8 cellular contexts compared by ENCODE assay signal in the genomic region with DNA sequence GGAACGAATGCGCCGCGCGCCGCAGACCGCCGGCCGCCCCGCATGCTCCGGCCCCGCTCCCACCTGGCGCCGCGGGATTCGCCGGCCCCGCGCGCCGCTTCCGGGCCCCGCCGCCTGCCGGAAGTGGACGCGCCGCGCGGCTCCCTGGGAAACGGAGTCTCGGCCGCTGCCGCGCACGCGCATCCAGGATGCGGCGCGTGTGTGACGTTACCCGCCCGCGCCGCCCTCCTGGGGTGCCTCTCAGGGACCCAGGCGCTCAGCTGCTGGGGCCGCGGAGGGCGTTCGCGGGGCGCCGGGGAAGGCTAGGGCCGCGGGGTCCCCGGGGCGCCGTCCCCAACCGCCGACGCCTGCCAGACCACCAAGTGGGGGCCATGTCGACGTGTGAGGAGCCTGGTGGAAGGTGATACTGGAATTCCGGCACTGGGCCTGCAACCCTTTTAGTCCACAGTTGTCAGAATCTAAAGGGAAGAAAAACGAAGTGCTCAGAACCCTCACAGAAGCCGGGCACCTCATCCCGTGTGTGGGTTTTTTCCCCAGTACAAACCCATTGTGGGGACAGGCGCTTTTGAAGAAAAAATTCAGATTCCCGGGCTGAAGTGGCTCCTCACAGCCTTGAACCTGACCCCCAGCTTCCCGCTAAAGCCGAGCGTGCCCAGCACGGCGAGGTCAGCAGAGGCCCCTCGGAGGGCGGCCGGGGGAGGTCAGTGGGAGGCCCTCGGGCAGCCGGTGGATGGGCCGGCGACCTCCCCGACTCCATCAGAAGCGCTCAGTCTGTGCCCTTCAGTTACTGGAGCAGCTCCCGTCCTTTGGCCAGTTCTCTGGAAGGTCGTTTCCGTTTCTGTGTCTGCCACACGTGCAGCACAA. TPM values are rescaled to one million over a fixed set of nuclear protein-coding genes. Genes with fewer than 3 reads are reported as not detected.
DNase-seq lines count a peak whose midpoint lies in the region; ATAC-seq, FAIRE-seq and TF ChIP-seq lines count a peak whose summit lies in the region.

A gene with protein sequence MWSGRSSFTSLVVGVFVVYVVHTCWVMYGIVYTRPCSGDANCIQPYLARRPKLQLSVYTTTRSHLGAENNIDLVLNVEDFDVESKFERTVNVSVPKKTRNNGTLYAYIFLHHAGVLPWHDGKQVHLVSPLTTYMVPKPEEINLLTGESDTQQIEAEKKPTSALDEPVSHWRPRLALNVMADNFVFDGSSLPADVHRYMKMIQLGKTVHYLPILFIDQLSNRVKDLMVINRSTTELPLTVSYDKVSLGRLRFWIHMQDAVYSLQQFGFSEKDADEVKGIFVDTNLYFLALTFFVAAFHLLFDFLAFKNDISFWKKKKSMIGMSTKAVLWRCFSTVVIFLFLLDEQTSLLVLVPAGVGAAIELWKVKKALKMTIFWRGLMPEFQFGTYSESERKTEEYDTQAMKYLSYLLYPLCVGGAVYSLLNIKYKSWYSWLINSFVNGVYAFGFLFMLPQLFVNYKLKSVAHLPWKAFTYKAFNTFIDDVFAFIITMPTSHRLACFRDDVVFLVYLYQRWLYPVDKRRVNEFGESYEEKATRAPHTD (minus strand): TSS at position 125 of the 864 bp plus-strand sequence. CDS start 258 bp downstream, outside the sequence.

- H3K4me1 ChIP-seq in upper lobe of left lung: peaks cover 23 to 38% (median 31%) of the 10 kb centered on the region in 4 donors

- intact Hi-C loops in T-helper 1 cell treated with Interleukin-12 subunit alpha and Interleukin-12 subunit beta and Interleukin-4 antibody, amounts not matched to agents 30 ng/mL and 1 ng/mL, for 36 hours (cut with micrococcal nuclease): loop anchor here (1.0 to 10.0 kb wide), 11 partner anchors 29 to 870 kb away; a partner anchor contains a TSS
- intact Hi-C loops in left cardiac atrium (cut with DNase I): no loop called here

- peak; percentile 54; the same call in 1 of the 2 replicates for TF ChIP-seq POLR2A in GM12891 (IDR thresholded peaks at IDR 0.05; ENCODE audit: low read depth, low read length)
- TF ChIP-seq POLR2A in upper lobe of left lung (IDR thresholded peaks at IDR 0.05): peak in 3 of 4 donors; percentile 69 to 90 (median 78)

- 1 to 3% methylated on average over 20 to 24 of the region's 87 CpGs for WGBS in upper lobe of left lung, 2 donors

- peak within 1 kb of the TSS; percentile 83 to 94 (median 86) for H3K27ac ChIP-seq in upper lobe of left lung

- H3K27me3 ChIP-seq in upper lobe of left lung: no peaks in the 10 kb centered on the region

- peak; percentile 100 for DNase-seq in GM12891 (ENCODE audit: insufficient read length, low spot score)
- DNase-seq in NCI-H1417 (lab: John Stamatoyannopoulos, UW): peak; percentile 90 to 94 (median 94)
- peak; percentile 75 for DNase-seq in amniotic epithelial cell (ENCODE audit: low read depth)
- DNase-seq in left cardiac atrium: peak; percentile 92
- DNase-seq in progenitor cell of endocrine pancreas (ENCODE audit: low spot score, unreplicated experiment): peak; percentile 74
- DNase-seq in upper lobe of left lung: peak; percentile 83 to 98

- H3K27me3 Mint-ChIP-seq in progenitor cell of endocrine pancreas: peaks cover under 1% of the 10 kb centered on the region

- peak; percentile 87 for ATAC-seq in HG02759 (IDR thresholded peaks at IDR 0.05; ENCODE audit: unreplicated experiment)
- ATAC-seq in left cardiac atrium: peak; percentile 98 to 99
- peak; percentile 68 to 97 for ATAC-seq in upper lobe of left lung (ENCODE audit: low FRiP score in 2 of 2)

- no peaks in the 10 kb centered on the region for H3K9me3 ChIP-seq in upper lobe of left lung

- no peaks in the 10 kb centered on the region for H3K9me3 Mint-ChIP-seq in progenitor cell of endocrine pancreas (ENCODE audit: low read depth)

- peak within 1 kb of the TSS; percentile 78 for H3K4me3 Mint-ChIP-seq in progenitor cell of endocrine pancreas (ENCODE audit: low read depth)

- TF ChIP-seq CTCF in progenitor cell of endocrine pancreas (IDR thresholded peaks at IDR 0.05; ENCODE audit: unreplicated experiment): no peak
- TF ChIP-seq CTCF in upper lobe of left lung (IDR thresholded peaks at IDR 0.05): peak in 4 of 6 experiments; percentile 44 to 78 (median 60)

- H3K4me1 Mint-ChIP-seq in progenitor cell of endocrine pancreas (ENCODE audit: low read depth): peaks cover 14% of the 10 kb centered on the region

- FAIRE-seq in GM12891 (lab: Jason Lieb, UNC): peak; percentile 84

- peaks cover 15 to 27% (median 25%) of the 10 kb centered on the region in 4 donors for H3K36me3 ChIP-seq in upper lobe of left lung

- H3K27ac Mint-ChIP-seq in progenitor cell of endocrine pancreas: peak within 1 kb of the TSS; percentile 79

- TF ChIP-seq EP300 in upper lobe of left lung (IDR thresholded peaks at IDR 0.05): peak in 1 of 4 donors; percentile 8

- peak within 1 kb of the TSS; percentile 90 to 99 (median 96) for H3K4me3 ChIP-seq in upper lobe of left lung

- H3K36me3 Mint-ChIP-seq in progenitor cell of endocrine pancreas (ENCODE audit: insufficient read depth): peaks cover 11% of the 10 kb centered on the region

TF ChIP-seq in GM12891, 5 proteins besides CTCF, POLR2A, EP300 and RAD21:
- TF ChIP-seq PAX5 (IDR thresholded peaks at IDR 0.05; ENCODE audit: insufficient read depth, low read length, severe bottlenecking) (peak; percentile 3), POU2F2 (IDR thresholded peaks at IDR 0.05; ENCODE audit: low read depth, low read length) (no peak), TAF1 (IDR thresholded peaks at IDR 0.05; ENCODE audit: low read depth, low read length) (peak; percentile 46; the same call in 1 of the 2 replicates), POLR2AphosphoS5 (IDR thresholded peaks at IDR 0.05; ENCODE audit: low read depth, low read length) (peak; percentile 30; the same call in 1 of the 2 replicates), SPI1 (IDR thresholded peaks at IDR 0.05; ENCODE audit: low read depth, low read length) (0 out of 2 replicates have a peak, but pooled peaks have one; percentile 18)
TF ChIP-seq in GM12891: peak in this region for 4.

RNA-seq across cellular contexts. Expression of the gene that starts here (rescaled TPM):
- polyA plus RNA-seq in GM12891 (2012; ENCODE audit: low read depth, missing spikeins): 51.8 TPM
- total RNA-seq in T-helper 1 cell treated with Interleukin-12 subunit alpha and Interleukin-12 subunit beta and Interleukin-4 antibody, amounts not matched to agents 30 ng/mL and 1 ng/mL, for 36 hours: 119 and 123 TPM in 2 replicates
- 10 to 100 TPM; 46.6 to 51.7 TPM for total RNA-seq in left cardiac atrium
- total RNA-seq in progenitor cell of endocrine pancreas: 90.3 and 95.4 TPM in 2 replicates
- 100 to 1,000 TPM; 135 to 311 (median 204) TPM for total RNA-seq in upper lobe of left lung

Comparison
In these comparisons a context has a peak if more than half of its experiments do, and no peak if none do; other contexts are left out.
1. Peak in every context shown above with its lines: DNase-seq, ATAC-seq, H3K4me3 ChIP-seq and H3K27ac ChIP-seq.